ENCODE assay signal across 1 cellular context in the genomic region with DNA sequence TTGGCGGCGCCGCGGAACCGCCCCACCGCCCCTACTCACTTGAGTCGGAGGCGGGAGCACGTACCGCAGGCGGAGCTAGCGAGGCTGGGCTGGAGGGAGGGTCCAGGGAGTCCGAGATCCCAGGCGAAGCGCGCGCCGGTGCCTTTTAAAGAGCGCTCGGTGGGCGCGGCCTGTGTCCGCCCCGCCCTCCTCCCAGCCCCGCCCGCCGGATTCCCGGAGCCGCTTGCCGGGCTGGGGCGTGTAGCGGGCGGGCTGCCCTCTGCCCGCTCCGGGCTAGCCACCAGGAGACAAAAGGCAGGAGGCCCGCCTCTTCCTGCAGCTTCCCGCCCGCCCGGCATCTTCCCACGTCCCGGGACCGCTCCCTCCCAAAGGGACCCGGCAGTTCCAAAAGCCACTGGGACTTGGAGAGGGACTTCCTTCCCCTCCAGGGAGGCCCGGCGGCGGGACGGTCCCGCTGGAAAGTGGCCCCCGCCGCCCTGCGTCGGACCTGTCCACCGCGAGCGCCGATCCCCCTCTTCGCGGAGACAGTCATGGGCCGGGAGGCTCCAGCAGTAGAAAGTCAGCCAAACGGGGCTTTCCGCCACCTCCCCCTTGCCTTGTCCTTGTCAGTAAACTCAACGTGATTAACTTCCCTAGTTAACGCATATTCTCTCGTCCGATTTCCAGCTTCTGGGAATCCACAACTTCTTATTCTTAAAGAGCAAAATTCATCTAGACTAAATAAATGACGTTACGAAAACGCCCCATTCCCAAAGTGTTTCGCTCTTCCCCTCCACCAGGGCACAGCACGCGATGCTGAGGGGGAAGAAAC.
A peak's percentile ranks its signal among the peaks of the same experiment; 100 is the strongest.
TF ChIP-seq lines count a peak whose summit lies in the region.

CSRP2 (minus strand) TSS at position 121 of the 811 bp plus-strand sequence. CDS start 12,759 bp downstream, outside the sequence.

TF ChIP-seq in HepG2, 621 proteins besides CTCF, POLR2A, EP300 and RAD21 (continued from another document and continues in another):
- TF ChIP-seq, protein P1, sequence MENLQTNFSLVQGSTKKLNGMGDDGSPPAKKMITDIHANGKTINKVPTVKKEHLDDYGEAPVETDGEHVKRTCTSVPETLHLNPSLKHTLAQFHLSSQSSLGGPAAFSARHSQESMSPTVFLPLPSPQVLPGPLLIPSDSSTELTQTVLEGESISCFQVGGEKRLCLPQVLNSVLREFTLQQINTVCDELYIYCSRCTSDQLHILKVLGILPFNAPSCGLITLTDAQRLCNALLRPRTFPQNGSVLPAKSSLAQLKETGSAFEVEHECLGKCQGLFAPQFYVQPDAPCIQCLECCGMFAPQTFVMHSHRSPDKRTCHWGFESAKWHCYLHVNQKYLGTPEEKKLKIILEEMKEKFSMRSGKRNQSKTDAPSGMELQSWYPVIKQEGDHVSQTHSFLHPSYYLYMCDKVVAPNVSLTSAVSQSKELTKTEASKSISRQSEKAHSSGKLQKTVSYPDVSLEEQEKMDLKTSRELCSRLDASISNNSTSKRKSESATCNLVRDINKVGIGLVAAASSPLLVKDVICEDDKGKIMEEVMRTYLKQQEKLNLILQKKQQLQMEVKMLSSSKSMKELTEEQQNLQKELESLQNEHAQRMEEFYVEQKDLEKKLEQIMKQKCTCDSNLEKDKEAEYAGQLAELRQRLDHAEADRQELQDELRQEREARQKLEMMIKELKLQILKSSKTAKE (CRISPR knock-in tag; IDR thresholded peaks at IDR 0.05; ENCODE audit: borderline replicate concordance), result no peak
- no peak for TF ChIP-seq ZNF24 (IDR thresholded peaks at IDR 0.05)
- TF ChIP-seq, protein P2, sequence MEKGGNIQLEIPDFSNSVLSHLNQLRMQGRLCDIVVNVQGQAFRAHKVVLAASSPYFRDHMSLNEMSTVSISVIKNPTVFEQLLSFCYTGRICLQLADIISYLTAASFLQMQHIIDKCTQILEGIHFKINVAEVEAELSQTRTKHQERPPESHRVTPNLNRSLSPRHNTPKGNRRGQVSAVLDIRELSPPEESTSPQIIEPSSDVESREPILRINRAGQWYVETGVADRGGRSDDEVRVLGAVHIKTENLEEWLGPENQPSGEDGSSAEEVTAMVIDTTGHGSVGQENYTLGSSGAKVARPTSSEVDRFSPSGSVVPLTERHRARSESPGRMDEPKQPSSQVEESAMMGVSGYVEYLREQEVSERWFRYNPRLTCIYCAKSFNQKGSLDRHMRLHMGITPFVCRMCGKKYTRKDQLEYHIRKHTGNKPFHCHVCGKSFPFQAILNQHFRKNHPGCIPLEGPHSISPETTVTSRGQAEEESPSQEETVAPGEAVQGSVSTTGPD (CRISPR knock-in tag; IDR thresholded peaks at IDR 0.05), result no peak
- peak; percentile 39; the same call in 1 of the 2 replicates for TF ChIP-seq ZNF768 (CRISPR knock-in tag; IDR thresholded peaks at IDR 0.05)
- TF ChIP-seq RORA (CRISPR knock-in tag; IDR thresholded peaks at IDR 0.05), result no peak
- TF ChIP-seq RFX5 (IDR thresholded peaks at IDR 0.05; ENCODE audit: low read depth, low read length), result no peak
- peak; percentile 77 for TF ChIP-seq GABPB1 (CRISPR knock-in tag; IDR thresholded peaks at IDR 0.05)
- no peak for TF ChIP-seq SOX13 (IDR thresholded peaks at IDR 0.05)
- TF ChIP-seq SOX13 (CRISPR knock-in tag; conservative IDR thresholded peaks at IDR 0.05 in 1 of 2, IDR thresholded peaks at IDR 0.05 in 1 of 2), result peak in 1 of 2 experiments; percentile 33; a peak in 1 of 4 replicates
- TF ChIP-seq ETV5 (CRISPR knock-in tag; IDR thresholded peaks at IDR 0.05; ENCODE audit: borderline replicate concordance), result no peak
- TF ChIP-seq HDAC6 (IDR thresholded peaks at IDR 0.05; ENCODE audit: low read depth, low read length), result no peak
- no peak for TF ChIP-seq ZNF331 (CRISPR knock-in tag; IDR thresholded peaks at IDR 0.05)
- TF ChIP-seq SUZ12 (IDR thresholded peaks at IDR 0.05; ENCODE audit: low read depth, low read length), result no peak
- no peak for TF ChIP-seq ZMYM2 (CRISPR knock-in tag; IDR thresholded peaks at IDR 0.05)
- TF ChIP-seq, protein P3, sequence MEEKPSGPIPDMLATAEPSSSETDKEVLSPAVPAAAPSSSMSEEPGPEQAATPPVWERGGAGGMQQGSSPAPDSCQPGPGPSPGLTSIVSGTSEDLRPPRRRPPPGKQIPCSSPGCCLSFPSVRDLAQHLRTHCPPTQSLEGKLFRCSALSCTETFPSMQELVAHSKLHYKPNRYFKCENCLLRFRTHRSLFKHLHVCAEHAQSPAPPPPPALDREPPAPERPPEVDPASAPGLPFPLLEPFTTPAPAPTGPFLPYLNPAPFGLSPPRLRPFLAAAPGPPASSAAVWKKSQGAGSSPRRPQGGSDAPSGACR (CRISPR knock-in tag; IDR thresholded peaks at IDR 0.05), result no peak
- TF ChIP-seq ZFP91 (CRISPR knock-in tag; IDR thresholded peaks at IDR 0.05; ENCODE audit: borderline replicate concordance), result peak; percentile 78
- 0 out of 2 replicates have a peak, but pooled peaks have one; percentile 60 for TF ChIP-seq E2F1 (CRISPR knock-in tag; IDR thresholded peaks at IDR 0.05)
- no peak for TF ChIP-seq EHMT2 (IDR thresholded peaks at IDR 0.05; ENCODE audit: borderline replicate concordance, low read depth, low read length)
- no peak for TF ChIP-seq ZNF18 (CRISPR knock-in tag; IDR thresholded peaks at IDR 0.05; ENCODE audit: insufficient replicate concordance)
- no peak; the same call in 1 of the 2 replicates for TF ChIP-seq RXRA (CRISPR knock-in tag; IDR thresholded peaks at IDR 0.05)
- no peak for TF ChIP-seq ZNF850 (CRISPR knock-in tag; conservative IDR thresholded peaks at IDR 0.05)
- no peak for TF ChIP-seq HOXA9 (CRISPR knock-in tag; IDR thresholded peaks at IDR 0.05; ENCODE audit: borderline replicate concordance)
- no peak for TF ChIP-seq BCL6 (CRISPR knock-in tag; IDR thresholded peaks at IDR 0.05)
- TF ChIP-seq ZNF367 (CRISPR knock-in tag; IDR thresholded peaks at IDR 0.05; ENCODE audit: borderline replicate concordance), result no peak
- no peak for TF ChIP-seq ZNF652 (CRISPR knock-in tag; IDR thresholded peaks at IDR 0.05; ENCODE audit: borderline replicate concordance, low read depth)
- no peak for TF ChIP-seq ATF2 (CRISPR knock-in tag; IDR thresholded peaks at IDR 0.05)
- no peak for TF ChIP-seq HOXA7 (CRISPR knock-in tag; IDR thresholded peaks at IDR 0.05)
- TF ChIP-seq, protein P4, sequence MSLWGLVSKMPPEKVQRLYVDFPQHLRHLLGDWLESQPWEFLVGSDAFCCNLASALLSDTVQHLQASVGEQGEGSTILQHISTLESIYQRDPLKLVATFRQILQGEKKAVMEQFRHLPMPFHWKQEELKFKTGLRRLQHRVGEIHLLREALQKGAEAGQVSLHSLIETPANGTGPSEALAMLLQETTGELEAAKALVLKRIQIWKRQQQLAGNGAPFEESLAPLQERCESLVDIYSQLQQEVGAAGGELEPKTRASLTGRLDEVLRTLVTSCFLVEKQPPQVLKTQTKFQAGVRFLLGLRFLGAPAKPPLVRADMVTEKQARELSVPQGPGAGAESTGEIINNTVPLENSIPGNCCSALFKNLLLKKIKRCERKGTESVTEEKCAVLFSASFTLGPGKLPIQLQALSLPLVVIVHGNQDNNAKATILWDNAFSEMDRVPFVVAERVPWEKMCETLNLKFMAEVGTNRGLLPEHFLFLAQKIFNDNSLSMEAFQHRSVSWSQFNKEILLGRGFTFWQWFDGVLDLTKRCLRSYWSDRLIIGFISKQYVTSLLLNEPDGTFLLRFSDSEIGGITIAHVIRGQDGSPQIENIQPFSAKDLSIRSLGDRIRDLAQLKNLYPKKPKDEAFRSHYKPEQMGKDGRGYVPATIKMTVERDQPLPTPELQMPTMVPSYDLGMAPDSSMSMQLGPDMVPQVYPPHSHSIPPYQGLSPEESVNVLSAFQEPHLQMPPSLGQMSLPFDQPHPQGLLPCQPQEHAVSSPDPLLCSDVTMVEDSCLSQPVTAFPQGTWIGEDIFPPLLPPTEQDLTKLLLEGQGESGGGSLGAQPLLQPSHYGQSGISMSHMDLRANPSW (CRISPR knock-in tag; IDR thresholded peaks at IDR 0.05; ENCODE audit: borderline replicate concordance), result no peak
- TF ChIP-seq ZNF329 (CRISPR knock-in tag; IDR thresholded peaks at IDR 0.05; ENCODE audit: low read depth), result no peak
- TF ChIP-seq SP5 (CRISPR knock-in tag; IDR thresholded peaks at IDR 0.05; ENCODE audit: borderline replicate concordance, low read depth), result no peak; the same call in 1 of the 2 replicates
- TF ChIP-seq ZNF513 (CRISPR knock-in tag; conservative IDR thresholded peaks at IDR 0.05), result no peak
- no peak for TF ChIP-seq NFKB2 (CRISPR knock-in tag; IDR thresholded peaks at IDR 0.05; ENCODE audit: borderline replicate concordance)
- no peak for TF ChIP-seq ZNF160 (CRISPR knock-in tag; IDR thresholded peaks at IDR 0.05)
- TF ChIP-seq PRPF4 (IDR thresholded peaks at IDR 0.05; ENCODE audit: low read depth, low read length, poor library complexity, severe bottlenecking), result no peak
- no peak for TF ChIP-seq SNAI1 (CRISPR knock-in tag; IDR thresholded peaks at IDR 0.05; ENCODE audit: borderline replicate concordance)
- peak; percentile 80 for TF ChIP-seq HNRNPLL (IDR thresholded peaks at IDR 0.05; ENCODE audit: low read depth, low read length, poor library complexity, severe bottlenecking)
- TF ChIP-seq MYNN (CRISPR knock-in tag; IDR thresholded peaks at IDR 0.05; ENCODE audit: low read depth), result no peak
- TF ChIP-seq SMC3 (IDR thresholded peaks at IDR 0.05; ENCODE audit: low read length), result no peak
- 0 out of 2 replicates have a peak, but pooled peaks have one; percentile 35 for TF ChIP-seq FLYWCH1 (CRISPR knock-in tag; IDR thresholded peaks at IDR 0.05)
- TF ChIP-seq ZEB1 (IDR thresholded peaks at IDR 0.05; ENCODE audit: insufficient replicate concordance, low read depth), result no peak
- TF ChIP-seq ARNT (IDR thresholded peaks at IDR 0.05), result no peak
- TF ChIP-seq NR2C2 (CRISPR knock-in tag; IDR thresholded peaks at IDR 0.05; ENCODE audit: borderline replicate concordance), result no peak
- no peak for TF ChIP-seq LRRFIP1 (CRISPR knock-in tag; conservative IDR thresholded peaks at IDR 0.05)
